Comparison of ENCODE assay signal across 16 cellular contexts in the genomic region with DNA sequence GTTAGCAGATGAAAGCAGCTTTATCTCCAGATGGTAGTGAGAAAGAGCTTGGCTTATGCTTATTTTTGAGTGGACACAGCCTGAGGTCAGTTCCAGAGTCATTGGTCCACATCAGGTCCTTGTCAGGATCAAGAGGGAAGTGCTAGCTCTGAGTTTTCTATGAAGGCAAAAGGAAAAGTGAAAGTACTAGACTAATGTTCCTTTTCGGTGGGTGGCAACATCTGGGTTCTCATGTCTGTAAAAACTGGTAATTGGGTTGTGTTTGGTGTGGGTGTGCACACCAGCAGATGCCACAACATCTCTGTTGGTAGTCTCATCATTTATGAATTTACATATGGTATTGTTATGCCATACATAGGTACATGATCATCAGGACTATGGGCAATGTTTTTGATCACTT.
DNase-seq lines count a peak whose midpoint lies in the region; ATAC-seq and TF ChIP-seq lines count a peak whose summit lies in the region.
"Had no signal": no experiment of that assay in that cellular context is flagged by ENCODE, and none has a peak within 500 bp of the region (broad histone marks: within the 10 kb centered on the region; RNA-seq: fewer than 3 reads in every experiment).

No MANE protein-coding gene starts in this region.

- no peaks in the 10 kb centered on the region for H3K9me3 ChIP-seq in CD4-positive, alpha-beta memory T cell (ENCODE audit: control insufficient read depth in 1 of 2, low read length in 2 of 2)
- H3K9me3 ChIP-seq in right atrium auricular region: no peaks in the 10 kb centered on the region
- H3K9me3 ChIP-seq: gastrocnemius medialis had no signal

- H3K9me3 Mint-ChIP-seq in CD4-positive, alpha-beta memory T cell: no peaks in the 10 kb centered on the region
- H3K9me3 Mint-ChIP-seq in T-helper 2 cell treated with Interferon-gamma antibody and Interleukin-4, amounts not matched to agents 5 μg/mL and 100 μg/mL, for 36 hours: no peaks in the 10 kb centered on the region

- H3K4me1 ChIP-seq in CD4-positive, alpha-beta memory T cell (ENCODE audit: insufficient read depth, low read length): no peaks in the 10 kb centered on the region
- no peaks in the 10 kb centered on the region for H3K4me1 ChIP-seq in right atrium auricular region
- H3K4me1 ChIP-seq: gastrocnemius medialis had no signal

- peaks cover 2 to 17% (median 10%) of the 10 kb centered on the region in 4 donors for H3K4me1 Mint-ChIP-seq in CD4-positive, alpha-beta memory T cell
- no peaks in the 10 kb centered on the region for H3K4me1 Mint-ChIP-seq in T-helper 2 cell treated with Interferon-gamma antibody and Interleukin-4, amounts not matched to agents 5 μg/mL and 100 μg/mL, for 36 hours (ENCODE audit: low read depth)

- CTCF ChIA-PET in CD4-positive, alpha-beta memory T cell (lab: Charles Lee; ENCODE audit: partially characterized antibody): no interaction called here

- H3K4me3 ChIP-seq in CD4-positive, alpha-beta memory T cell (ENCODE audit: low read length in 2 of 2): peak overlapping the region; percentile 15 to 36
- no peak overlapping the region for H3K4me3 ChIP-seq in right atrium auricular region
- H3K4me3 ChIP-seq: gastrocnemius medialis had no signal

- H3K36me3 Mint-ChIP-seq in CD4-positive, alpha-beta memory T cell: no peaks in the 10 kb centered on the region
- H3K36me3 Mint-ChIP-seq in T-helper 2 cell treated with Interferon-gamma antibody and Interleukin-4, amounts not matched to agents 5 μg/mL and 100 μg/mL, for 36 hours (ENCODE audit: low read depth): no peaks in the 10 kb centered on the region
- H3K36me3 Mint-ChIP-seq: naive B cell had no signal

- H3K27me3 ChIP-seq in CD4-positive, alpha-beta memory T cell (ENCODE audit: insufficient read depth, low read length): no peaks in the 10 kb centered on the region
- H3K27me3 ChIP-seq in right atrium auricular region: no peaks in the 10 kb centered on the region

- peak overlapping the region in 4 of 7 donors; percentile 49 to 73 (median 58) for H3K27ac Mint-ChIP-seq in CD4-positive, alpha-beta memory T cell
- no peak overlapping the region for H3K27ac Mint-ChIP-seq in T-helper 2 cell treated with Interferon-gamma antibody and Interleukin-4, amounts not matched to agents 5 μg/mL and 100 μg/mL, for 36 hours

- H3K27ac ChIP-seq in CD4-positive, alpha-beta memory T cell (ENCODE audit: low read depth, low read length): no peak overlapping the region
- H3K27ac ChIP-seq in right atrium auricular region: no peak overlapping the region
- H3K27ac ChIP-seq: gastrocnemius medialis had no signal

- intact Hi-C loops in CD4-positive, alpha-beta memory T cell (cut with micrococcal nuclease): no loop called here

- TF ChIP-seq CTCF in right atrium auricular region (IDR thresholded peaks at IDR 0.05): no peak

- ATAC-seq in GM18867 (IDR thresholded peaks at IDR 0.05; ENCODE audit: unreplicated experiment): peak; percentile 84
- ATAC-seq in HG02938 (IDR thresholded peaks at IDR 0.05; ENCODE audit: unreplicated experiment): peak; percentile 73
- no peak for ATAC-seq in GM21576 (IDR thresholded peaks at IDR 0.05; ENCODE audit: unreplicated experiment)
- ATAC-seq: gastrocnemius medialis had no signal

- no peaks in the 10 kb centered on the region for H3K27me3 Mint-ChIP-seq in CD4-positive, alpha-beta memory T cell
- no peaks in the 10 kb centered on the region for H3K27me3 Mint-ChIP-seq in T-helper 2 cell treated with Interferon-gamma antibody and Interleukin-4, amounts not matched to agents 5 μg/mL and 100 μg/mL, for 36 hours (ENCODE audit: low read depth)
- H3K27me3 Mint-ChIP-seq: naive B cell had no signal

- H3K4me3 Mint-ChIP-seq in CD4-positive, alpha-beta memory T cell: peak overlapping the region; percentile 49 to 87 (median 74)
- H3K4me3 Mint-ChIP-seq in T-helper 2 cell treated with Interferon-gamma antibody and Interleukin-4, amounts not matched to agents 5 μg/mL and 100 μg/mL, for 36 hours: peak overlapping the region; percentile 32

- H3K36me3 ChIP-seq in CD4-positive, alpha-beta memory T cell (ENCODE audit: insufficient read depth, low read length): no peaks in the 10 kb centered on the region
- H3K36me3 ChIP-seq in right atrium auricular region: no peaks in the 10 kb centered on the region
- H3K36me3 ChIP-seq: gastrocnemius medialis had no signal

- peak in 4 of 5 donors; percentile 10 to 20 (median 14) for DNase-seq in CD4-positive, alpha-beta memory T cell
- DNase-seq in T-helper 2 cell treated with Interferon-gamma antibody and Interleukin-4, amounts not matched to agents 5 μg/mL and 100 μg/mL, for 36 hours (ENCODE audit: low spot score): no peak
- DNase-seq in right atrium auricular region (ENCODE audit: low spot score): no peak
- no peak for DNase-seq in NCI-H69 (lab: John Stamatoyannopoulos, UW)
- no peak for DNase-seq in CD1c-positive myeloid dendritic cell (ENCODE audit: extremely low spot score)
- DNase-seq: activated CD4-positive, alpha-beta T cell treated with anti-CD3 and anti-CD28 coated beads, Interleukin-2, amount 50 U/mL, for 48 hours; amniotic stem cell; C1 segment of cervical spinal cord; gastrocnemius medialis; GDM1; naive B cell; NCI-H2029 treated with DMSO at 0.1 percent for 48 hours; substantia nigra had no signal

- POLR2A ChIA-PET in CD4-positive, alpha-beta memory T cell (lab: Charles Lee; ENCODE audit: partially characterized antibody): no interaction called here

Comparison
In these comparisons a context has a peak if more than half of its experiments do, and no peak if none do; other contexts are left out.
1. DNase-seq: peak in CD4-positive, alpha-beta memory T cell (4 of 5); none in T-helper 2 cell treated with Interferon-gamma antibody and Interleukin-4, amounts not matched to agents 5 μg/mL and 100 μg/mL, for 36 hours (single experiment), right atrium auricular region (single experiment), NCI-H69 (single experiment) and CD1c-positive myeloid dendritic cell (single experiment).
2. H3K4me3 ChIP-seq: peak in CD4-positive, alpha-beta memory T cell (2 of 2); none in right atrium auricular region (0 of 2).